In genomic region chr14:45149602-45150001, GRCh38 we compare ENCODE assay signal across 31 cellular contexts.
"Had no signal": no experiment of that assay in that cellular context is flagged by ENCODE, and none has a peak within 500 bp of the region (broad histone marks: within the 10 kb centered on the region; RNA-seq: fewer than 3 reads in every experiment).

No MANE protein-coding gene starts in this region.

- H3K27me3 Mint-ChIP-seq: dendritic cell treated with granulocyte-macrophage colony-stimulating factor and Interleukin-4, amounts not matched to agents 40 ng/mL and 50 ng/mL, for 4 days; naive B cell; natural killer cell treated with Interleukin-12 subunit alpha and Interleukin-12 subunit beta and Interleukin-15 and Interleukin-18, amount 100 ng/mL, for 72 hours; stimulated activated naive B cell treated with anti-CD40 and anti-IgM and Interleukin-4, amounts not matched to agents 10 μg/mL and 1 μg/mL and 100 μg/mL, for 72 hours; stimulated activated naive CD8-positive, alpha-beta T cell treated with anti-CD3 and anti-CD28 coated beads, Interleukin-15, Interleukin-2, amounts not matched to agents 100 ng/mL and 50 ng/mL, for 24 hours had no signal

- DNase-seq: colonic mucosa; effector memory CD4-positive, alpha-beta T cell; erythroblast; esophagus squamous epithelium; foreskin melanocyte; glutamatergic neuron; heart right ventricle; hippocampal formation; left cardiac atrium; left lung; mesenchymal stem cell; mucosa of descending colon; naive B cell; spleen; stimulated activated CD4-positive, alpha-beta T cell treated with anti-CD3 and anti-CD28 coated beads, Interleukin-2, amount 100 ng/mL, for 48 hours; stimulated activated naive B cell treated with anti-CD40 and anti-IgM and Interleukin-4, amounts not matched to agents 10 μg/mL and 1 μg/mL and 100 μg/mL, for 72 hours; upper lobe of right lung had no signal

- H3K4me3 Mint-ChIP-seq: dendritic cell treated with granulocyte-macrophage colony-stimulating factor and Interleukin-4, amounts not matched to agents 40 ng/mL and 50 ng/mL, for 4 days; mesothelial cell of epicardium; naive B cell; natural killer cell treated with Interleukin-12 subunit alpha and Interleukin-12 subunit beta and Interleukin-15 and Interleukin-18, amount 100 ng/mL, for 72 hours; neural progenitor cell; stimulated activated naive B cell treated with anti-CD40 and anti-IgM and Interleukin-4, amounts not matched to agents 10 μg/mL and 1 μg/mL and 100 μg/mL, for 72 hours; stimulated activated naive CD8-positive, alpha-beta T cell treated with anti-CD3 and anti-CD28 coated beads, Interleukin-15, Interleukin-2, amounts not matched to agents 100 ng/mL and 50 ng/mL, for 24 hours had no signal

- H3K4me1 Mint-ChIP-seq: mesothelial cell of epicardium, neural progenitor cell had no signal

- H2AFZ ChIP-seq: neural progenitor cell, parathyroid adenoma had no signal

- H3K36me3 ChIP-seq: colonic mucosa, left lung, neural progenitor cell, prostate gland, right atrium auricular region, thoracic aorta, upper lobe of right lung, vagina had no signal

- H3K4me1 ChIP-seq: colonic mucosa, esophagus squamous epithelium, heart right ventricle, left lung, neural progenitor cell, parathyroid adenoma, prostate gland, right atrium auricular region, spleen, tibial nerve, upper lobe of right lung, vagina had no signal

- H3K9me3 ChIP-seq: colonic mucosa, esophagus squamous epithelium, heart right ventricle, left lung, mucosa of descending colon, prostate gland, right atrium auricular region, spleen, thoracic aorta, tibial nerve, upper lobe of right lung, vagina had no signal

- ATAC-seq: heart right ventricle; left cardiac atrium; left lung; mucosa of descending colon; natural killer cell treated with Interleukin-12 subunit alpha and Interleukin-12 subunit beta and Interleukin-15 and Interleukin-18, amount 100 ng/mL, for 72 hours; stimulated activated naive B cell treated with anti-CD40 and anti-IgM and Interleukin-4, amounts not matched to agents 10 μg/mL and 1 μg/mL and 100 μg/mL, for 72 hours; upper lobe of right lung had no signal

- H3K27ac Mint-ChIP-seq: dendritic cell treated with granulocyte-macrophage colony-stimulating factor and Interleukin-4, amounts not matched to agents 40 ng/mL and 50 ng/mL, for 4 days; mesothelial cell of epicardium; naive B cell; natural killer cell treated with Interleukin-12 subunit alpha and Interleukin-12 subunit beta and Interleukin-15 and Interleukin-18, amount 100 ng/mL, for 72 hours; neural progenitor cell; stimulated activated naive CD8-positive, alpha-beta T cell treated with anti-CD3 and anti-CD28 coated beads, Interleukin-15, Interleukin-2, amounts not matched to agents 100 ng/mL and 50 ng/mL, for 24 hours had no signal

- H3K27me3 ChIP-seq: colonic mucosa, esophagus squamous epithelium, heart right ventricle, left lung, neural progenitor cell, right atrium auricular region, spleen, tibial nerve, upper lobe of right lung, vagina had no signal

- H3K4me3 ChIP-seq: colonic mucosa, esophagus squamous epithelium, heart right ventricle, left lung, mucosa of descending colon, neural progenitor cell, prostate gland, right atrium auricular region, skin epidermis, spleen, thoracic aorta, tibial nerve, upper lobe of right lung, vagina had no signal

- H3K9me3 Mint-ChIP-seq: dendritic cell treated with granulocyte-macrophage colony-stimulating factor and Interleukin-4, amounts not matched to agents 40 ng/mL and 50 ng/mL, for 4 days; mesothelial cell of epicardium; naive B cell; natural killer cell treated with Interleukin-12 subunit alpha and Interleukin-12 subunit beta and Interleukin-15 and Interleukin-18, amount 100 ng/mL, for 72 hours; neural progenitor cell; stimulated activated naive B cell treated with anti-CD40 and anti-IgM and Interleukin-4, amounts not matched to agents 10 μg/mL and 1 μg/mL and 100 μg/mL, for 72 hours; stimulated activated naive CD8-positive, alpha-beta T cell treated with anti-CD3 and anti-CD28 coated beads, Interleukin-15, Interleukin-2, amounts not matched to agents 100 ng/mL and 50 ng/mL, for 24 hours had no signal

- H3K4me2 ChIP-seq: neural progenitor cell had no signal

- H3K9ac ChIP-seq: neural progenitor cell, parathyroid adenoma had no signal

- FAIRE-seq: endometrium, islet of Langerhans had no signal

- H3K27ac ChIP-seq: colonic mucosa, esophagus squamous epithelium, heart right ventricle, left lung, neural progenitor cell, parathyroid adenoma, prostate gland, right atrium auricular region, skin epidermis, spleen, thoracic aorta, tibial nerve, upper lobe of right lung, vagina had no signal
